Comparison of ENCODE assay signal across 1 cellular context in the genomic region with DNA sequence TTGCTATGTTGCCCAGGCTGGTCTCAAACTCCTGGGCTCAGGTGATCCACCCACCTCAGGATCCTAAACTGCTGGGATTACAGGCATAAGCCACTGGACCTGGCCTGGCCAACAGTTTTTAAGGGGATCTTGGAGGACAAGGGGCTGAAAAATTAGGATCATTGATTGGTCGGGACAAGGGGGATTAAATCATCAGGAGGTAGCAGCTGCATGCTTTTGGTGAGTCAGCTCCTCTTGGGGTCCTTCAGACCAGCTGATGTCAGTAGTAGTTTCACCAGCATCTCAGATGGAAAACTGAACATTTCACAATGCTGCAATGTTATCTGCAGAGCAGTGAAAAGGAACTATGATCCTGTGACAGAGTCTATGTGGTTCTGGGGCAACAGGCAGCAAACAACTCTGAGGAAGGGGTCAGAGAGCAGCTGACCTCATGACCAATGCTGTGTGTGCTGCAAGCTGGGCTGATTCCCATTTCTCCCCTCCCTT.
TF ChIP-seq lines count a peak whose summit lies in the region.

No MANE protein-coding gene starts in this region.

TF ChIP-seq in HepG2, 621 proteins besides CTCF, POLR2A, EP300 and RAD21 (continued from another document):
- TF ChIP-seq, protein P1, sequence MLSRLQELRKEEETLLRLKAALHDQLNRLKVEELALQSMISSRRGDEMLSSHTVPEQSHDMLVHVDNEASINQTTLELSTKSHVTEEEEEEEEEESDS (CRISPR knock-in tag; IDR thresholded peaks at IDR 0.05; ENCODE audit: borderline replicate concordance) = no peak
- no peak for TF ChIP-seq ZFY (CRISPR knock-in tag; IDR thresholded peaks at IDR 0.05)
- TF ChIP-seq, protein P2, sequence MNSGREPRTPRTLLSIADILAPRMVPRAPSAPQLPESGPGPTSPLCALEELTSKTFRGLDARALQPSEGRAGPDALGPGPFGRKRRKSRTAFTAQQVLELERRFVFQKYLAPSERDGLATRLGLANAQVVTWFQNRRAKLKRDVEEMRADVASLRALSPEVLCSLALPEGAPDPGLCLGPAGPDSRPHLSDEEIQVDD (CRISPR knock-in tag; IDR thresholded peaks at IDR 0.05; ENCODE audit: borderline replicate concordance) = no peak
- 0 out of 3 replicates have a peak, but pooled peaks have one; percentile 6 for TF ChIP-seq MXI1 (IDR thresholded peaks at IDR 0.05; ENCODE audit: borderline replicate concordance, low read depth, low read length)
- no peak for TF ChIP-seq ZNF335 (CRISPR knock-in tag; IDR thresholded peaks at IDR 0.05)
- no peak for TF ChIP-seq ZNF557 (CRISPR knock-in tag; IDR thresholded peaks at IDR 0.05)
- no peak for TF ChIP-seq RFX1 (IDR thresholded peaks at IDR 0.05)
- TF ChIP-seq ZNF572 (CRISPR knock-in tag; IDR thresholded peaks at IDR 0.05) = no peak
- no peak for TF ChIP-seq ZNF280B (CRISPR knock-in tag; IDR thresholded peaks at IDR 0.05; ENCODE audit: borderline replicate concordance)
- no peak for TF ChIP-seq NONO (IDR thresholded peaks at IDR 0.05)
- peak; percentile 65 for TF ChIP-seq NONO (CRISPR knock-in tag; conservative IDR thresholded peaks at IDR 0.05)
- TF ChIP-seq TGIF2 (CRISPR knock-in tag; IDR thresholded peaks at IDR 0.05) = no peak
- no peak for TF ChIP-seq ZZZ3 (CRISPR knock-in tag; IDR thresholded peaks at IDR 0.05; ENCODE audit: borderline replicate concordance)
- TF ChIP-seq REST (IDR thresholded peaks at IDR 0.05; ENCODE audit: borderline replicate concordance in 1 of 2, low read depth in 1 of 2, low read length in 2 of 2) = no peak
- TF ChIP-seq ZSCAN9 (CRISPR knock-in tag; IDR thresholded peaks at IDR 0.05; ENCODE audit: borderline replicate concordance) = 0 out of 2 replicates have a peak, but pooled peaks have one; percentile 34
- peak; percentile 35; the same call in 1 of the 2 replicates for TF ChIP-seq ZNF605 (CRISPR knock-in tag; IDR thresholded peaks at IDR 0.05)
- no peak for TF ChIP-seq RNF219 (CRISPR knock-in tag; IDR thresholded peaks at IDR 0.05)
- TF ChIP-seq GATAD1 (CRISPR knock-in tag; IDR thresholded peaks at IDR 0.05) = 0 out of 2 replicates have a peak, but pooled peaks have one; percentile 25
